In the genomic region with DNA sequence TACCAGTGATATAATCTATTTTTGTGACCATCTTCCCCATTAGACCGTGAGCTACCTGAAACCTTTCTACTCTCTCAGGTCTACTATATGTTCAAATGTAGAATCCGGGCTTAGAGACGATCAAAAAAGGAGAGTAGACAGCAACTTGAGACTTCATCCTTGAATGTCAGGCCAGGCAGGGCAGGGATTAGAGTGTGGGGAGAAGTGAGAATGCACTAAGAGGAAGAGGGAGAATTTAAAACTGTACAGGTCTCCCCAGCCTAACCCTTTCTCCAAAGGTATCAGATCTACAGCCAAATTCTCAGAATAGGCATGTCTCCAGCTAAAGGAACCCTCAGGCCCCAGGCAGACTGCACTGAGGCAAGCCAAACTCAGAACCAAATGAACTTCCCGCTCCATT, we compare ENCODE assay signal across 8 cellular contexts. TPM values are rescaled to one million over a fixed set of nuclear protein-coding genes. Genes with fewer than 3 reads are reported as not detected.
DNase-seq lines count a peak whose midpoint lies in the region; ATAC-seq lines count a peak whose summit lies in the region.
"Had no signal": no experiment of that assay in that cellular context is flagged by ENCODE, and none has a peak within 500 bp of the region (broad histone marks: within the 10 kb centered on the region; RNA-seq: fewer than 3 reads in every experiment).

No MANE protein-coding gene starts in this region.

- peaks cover 42% of the 10 kb centered on the region for H3K4me1 Mint-ChIP-seq in activated CD4-positive, alpha-beta memory T cell treated with anti-CD3 and anti-CD28 coated beads, Interleukin-2, amount 10 ng/mL, durations not matched to agents 7 days and 5 days
- H3K4me1 Mint-ChIP-seq in stimulated activated naive CD8-positive, alpha-beta T cell treated with anti-CD3 and anti-CD28 coated beads, Interleukin-15, amount 100 ng/mL, for 72 hours, result peaks cover 45% of the 10 kb centered on the region

- H3K27me3 ChIP-seq in HUES64 (ENCODE audit: insufficient read depth, low read length) (no peaks in the 10 kb centered on the region), iPS DF 6.9 (ENCODE audit: control insufficient read depth, insufficient read depth, low read length) (no peaks in the 10 kb centered on the region)

- peaks cover 6% of the 10 kb centered on the region; the same call in 1 of the 2 replicates for H3K4me1 ChIP-seq in HUES64 (ENCODE audit: insufficient read depth, low read length)
- no peaks in the 10 kb centered on the region for H3K4me1 ChIP-seq in iPS DF 6.9 (ENCODE audit: control insufficient read depth, insufficient read depth, low read length)

- H3K27ac ChIP-seq in HUES64 (ENCODE audit: low read depth, low read length) (no peak overlapping the region; the same call in 1 of the 2 replicates), iPS DF 6.9 (ENCODE audit: low read length) (no peak overlapping the region)

- H3K9me3 ChIP-seq in HUES64 (ENCODE audit: insufficient read depth, low read depth, low read length) (no peaks in the 10 kb centered on the region), iPS DF 6.9 (ENCODE audit: control insufficient read depth, insufficient read depth, low read length) (no peaks in the 10 kb centered on the region)

- peak overlapping the region; percentile 84 for H3K27ac Mint-ChIP-seq in activated CD4-positive, alpha-beta memory T cell treated with anti-CD3 and anti-CD28 coated beads, Interleukin-2, amount 10 ng/mL, durations not matched to agents 7 days and 5 days
- H3K27ac Mint-ChIP-seq in stimulated activated naive CD8-positive, alpha-beta T cell treated with anti-CD3 and anti-CD28 coated beads, Interleukin-15, amount 100 ng/mL, for 72 hours, result peak overlapping the region; percentile 95

- DNase-seq in activated CD4-positive, alpha-beta memory T cell treated with anti-CD3 and anti-CD28 coated beads, Interleukin-2, amount 10 ng/mL, durations not matched to agents 7 days and 5 days, result no peak
- DNase-seq in iPS DF 6.9 (ENCODE audit: low read depth, low spot score), result no peak
- DNase-seq in stimulated activated naive CD8-positive, alpha-beta T cell treated with anti-CD3 and anti-CD28 coated beads, Interleukin-15, amount 100 ng/mL, for 72 hours, result no peak
- DNase-seq in NCI-H446 (lab: John Stamatoyannopoulos, UW), result no peak
- DNase-seq in RPMI8226, result no peak

- H3K27me3 Mint-ChIP-seq in activated CD4-positive, alpha-beta memory T cell treated with anti-CD3 and anti-CD28 coated beads, Interleukin-2, amount 10 ng/mL, durations not matched to agents 7 days and 5 days, result no peaks in the 10 kb centered on the region
- no peaks in the 10 kb centered on the region for H3K27me3 Mint-ChIP-seq in stimulated activated naive CD8-positive, alpha-beta T cell treated with anti-CD3 and anti-CD28 coated beads, Interleukin-15, amount 100 ng/mL, for 72 hours

- WGBS in HUES64, result 67% methylated on average over 4 of the region's 4 CpGs
- no CpG with 5 or more reads among the region's 4 CpGs for WGBS in iPS DF 6.9 (ENCODE audit: insufficient coverage, insufficient read length)

- peak overlapping the region; percentile 97 for H3K9ac ChIP-seq in HUES64 (ENCODE audit: low read depth, low read length)

- POLR2A ChIA-PET in activated CD4-positive, alpha-beta memory T cell treated with anti-CD3 and anti-CD28 coated beads, Interleukin-2, amount 10 ng/mL, durations not matched to agents 7 days and 5 days (lab: Charles Lee), result interaction anchor here (0.7 to 8.9 kb wide), 15 partner anchors 9 to 313 kb away, joined by 3 to 88 read pairs (median 5); partner anchors contain the start of genes ANAPC15 and XNDC1N

- H3K9me3 Mint-ChIP-seq in activated CD4-positive, alpha-beta memory T cell treated with anti-CD3 and anti-CD28 coated beads, Interleukin-2, amount 10 ng/mL, durations not matched to agents 7 days and 5 days, result no peaks in the 10 kb centered on the region
- no peaks in the 10 kb centered on the region for H3K9me3 Mint-ChIP-seq in stimulated activated naive CD8-positive, alpha-beta T cell treated with anti-CD3 and anti-CD28 coated beads, Interleukin-15, amount 100 ng/mL, for 72 hours

- CTCF ChIA-PET in activated CD4-positive, alpha-beta memory T cell treated with anti-CD3 and anti-CD28 coated beads, Interleukin-2, amount 10 ng/mL, durations not matched to agents 7 days and 5 days (lab: Charles Lee), result interaction anchor here (1.2 to 4.3 kb wide), 4 partner anchors 9 to 42 kb away, joined by 4 to 20 read pairs (median 14); partner anchors contain the start of gene ANAPC15

- H3K36me3 ChIP-seq in HUES64 (ENCODE audit: insufficient read depth, low read length) (peaks cover 39% of the 10 kb centered on the region), iPS DF 6.9 (ENCODE audit: control insufficient read depth, insufficient read depth, low read length) (peaks cover 17% of the 10 kb centered on the region)

- peak overlapping the region; percentile 96 for H3K4me3 ChIP-seq in HUES64 (ENCODE audit: low read length)
- peak overlapping the region; percentile 74; the same call in 1 of the 2 replicates for H3K4me3 ChIP-seq in iPS DF 6.9 (ENCODE audit: low read length)

- H3K4me3 Mint-ChIP-seq in activated CD4-positive, alpha-beta memory T cell treated with anti-CD3 and anti-CD28 coated beads, Interleukin-2, amount 10 ng/mL, durations not matched to agents 7 days and 5 days, result peak overlapping the region; percentile 87
- H3K4me3 Mint-ChIP-seq in stimulated activated naive CD8-positive, alpha-beta T cell treated with anti-CD3 and anti-CD28 coated beads, Interleukin-15, amount 100 ng/mL, for 72 hours, result peak overlapping the region; percentile 92 to 93

- peaks cover 39% of the 10 kb centered on the region for H3K36me3 Mint-ChIP-seq in activated CD4-positive, alpha-beta memory T cell treated with anti-CD3 and anti-CD28 coated beads, Interleukin-2, amount 10 ng/mL, durations not matched to agents 7 days and 5 days (ENCODE audit: low read depth)

- no peak for ATAC-seq in stimulated activated naive CD8-positive, alpha-beta T cell treated with anti-CD3 and anti-CD28 coated beads, Interleukin-15, amount 100 ng/mL, for 72 hours
- ATAC-seq in HG03135 (IDR thresholded peaks at IDR 0.05; ENCODE audit: unreplicated experiment), result no peak

RNA-seq across cellular contexts. Expression of gene LAMTOR1, which starts 0.9 kb away (rescaled TPM):
- 118 TPM for polyA plus RNA-seq in HUES64 (2013, experiment 1 of 2)
- 114 TPM for polyA plus RNA-seq in HUES64 (2013, experiment 2 of 2)
- 10 to 100 TPM; 72.7 to 76.9 TPM for total RNA-seq in activated CD4-positive, alpha-beta memory T cell treated with anti-CD3 and anti-CD28 coated beads, Interleukin-2, amount 10 ng/mL, durations not matched to agents 7 days and 5 days

RNA-seq across cellular contexts. Expression of gene TOMT, which starts 3.6 kb away (rescaled TPM):
- polyA plus RNA-seq in HUES64 (2013, experiment 1 of 2), result not detected
- not detected for polyA plus RNA-seq in HUES64 (2013, experiment 2 of 2)
- not detected for total RNA-seq in activated CD4-positive, alpha-beta memory T cell treated with anti-CD3 and anti-CD28 coated beads, Interleukin-2, amount 10 ng/mL, durations not matched to agents 7 days and 5 days
- total RNA-seq: NCI-H460 had no signal

RNA-seq across cellular contexts. Expression of gene ANAPC15, which starts 10.3 kb away (rescaled TPM):
- polyA plus RNA-seq in HUES64 (2013, experiment 1 of 2), result 55.2 TPM
- 65.1 TPM for polyA plus RNA-seq in HUES64 (2013, experiment 2 of 2)
- 10 to 100 TPM; 53.0 to 58.7 TPM for total RNA-seq in activated CD4-positive, alpha-beta memory T cell treated with anti-CD3 and anti-CD28 coated beads, Interleukin-2, amount 10 ng/mL, durations not matched to agents 7 days and 5 days

RNA-seq across cellular contexts. Expression of gene LRRC51, which starts 21.5 kb away (rescaled TPM):
- 5.0 TPM for polyA plus RNA-seq in HUES64 (2013, experiment 1 of 2)
- 6.4 TPM for polyA plus RNA-seq in HUES64 (2013, experiment 2 of 2)
- total RNA-seq in activated CD4-positive, alpha-beta memory T cell treated with anti-CD3 and anti-CD28 coated beads, Interleukin-2, amount 10 ng/mL, durations not matched to agents 7 days and 5 days, result 1 to 10 TPM; 5.9 to 7.1 TPM

RNA-seq across cellular contexts. Expression of gene NUMA1, which starts 21.8 kb away (rescaled TPM):
- polyA plus RNA-seq in HUES64 (2013, experiment 1 of 2), result 71.4 TPM
- 75.6 TPM for polyA plus RNA-seq in HUES64 (2013, experiment 2 of 2)
- total RNA-seq in activated CD4-positive, alpha-beta memory T cell treated with anti-CD3 and anti-CD28 coated beads, Interleukin-2, amount 10 ng/mL, durations not matched to agents 7 days and 5 days, result 100 to 1,000 TPM; 200 to 201 TPM
